In genomic region chr1:244918422-244919319, GRCh38 we compare ENCODE assay signal across 8 cellular contexts. TPM values are rescaled to one million over a fixed set of nuclear protein-coding genes. Genes with fewer than 3 reads are reported as not detected.
DNase-seq lines count a peak whose midpoint lies in the region; ATAC-seq, FAIRE-seq and TF ChIP-seq lines count a peak whose summit lies in the region.

No MANE protein-coding gene starts in this region.

- no peaks in the 10 kb centered on the region for H3K36me3 ChIP-seq in pancreas
- H3K36me3 ChIP-seq in tibial artery: no peaks in the 10 kb centered on the region

- DNase-seq in AG09309 (ENCODE audit: low read depth) (no peak), RPMI8226 (peak; percentile 70), glomerular visceral epithelial cell (ENCODE audit: extremely low spot score) (peak; percentile 13), pancreas (peak; percentile 21 to 78 (median 36)), tibial artery (no peak)
- peak; percentile 7 to 57 (median 24) for DNase-seq in activated naive CD4-positive, alpha-beta T cell (lab: John Stamatoyannopoulos, UW)

- H3K4me3 ChIP-seq in AG09309 (ENCODE audit: control insufficient read depth, low read depth, low read length) (peak overlapping the region; percentile 43), pancreas (peak overlapping the region; percentile 47 to 57 (median 54)), tibial artery (peak overlapping the region; percentile 53 to 62)

- H3K4me1 ChIP-seq in pancreas (peaks cover 0 to 3% (median 0%) of the 10 kb centered on the region in 3 donors), tibial artery (peaks cover 0 to 12% (median 5%) of the 10 kb centered on the region in 4 donors)

- in situ Hi-C loops in GM18951 (cut with MboI; ENCODE audit: low sequenced_read_pairs, unreplicated experiment): no loop called here

- FAIRE-seq in pancreas (lab: Jason Lieb, UNC): no peak

- 3% methylated on average over 52 to 62 of the region's 62 CpGs for WGBS in pancreas, 2 donors

- H3K9me3 ChIP-seq in pancreas (no peaks in the 10 kb centered on the region), tibial artery (no peaks in the 10 kb centered on the region)

- H3K27ac ChIP-seq in pancreas (no peak overlapping the region), tibial artery (peak overlapping the region; percentile 15 to 34)

- peak; percentile 44 for ATAC-seq in HG03571 (IDR thresholded peaks at IDR 0.05; ENCODE audit: unreplicated experiment)
- peak; percentile 86 to 98 (median 94) for ATAC-seq in pancreas

- intact Hi-C loops in pancreas (cut with DNase I) (no loop called here), tibial artery (cut with DNase I; ENCODE audit: low total_unique reads) (no loop called here)

- TF ChIP-seq POLR2A in GM18951 (IDR thresholded peaks at IDR 0.05; ENCODE audit: extremely low read depth, insufficient read depth, insufficient read length): peak; percentile 70

- TF ChIP-seq CTCF in AG09309 (IDR thresholded peaks at IDR 0.05; ENCODE audit: control insufficient read depth, insufficient read depth, low read depth, low read length, missing control alignments): no peak
- no peak for TF ChIP-seq CTCF in pancreas (IDR thresholded peaks at IDR 0.05)
- peak in 1 of 2 experiments; percentile 10 for TF ChIP-seq CTCF in tibial artery (IDR thresholded peaks at IDR 0.05)

- H3K27me3 ChIP-seq in pancreas (no peaks in the 10 kb centered on the region), tibial artery (peaks cover 0 to 2% of the 10 kb centered on the region in 2 donors)

RNA-seq across cellular contexts. Expression of gene HNRNPU, which starts 54.3 kb away (rescaled TPM):
- total RNA-seq in pancreas: 100 to 1,000 TPM in 4 of 6 donors, 10 to 100 TPM in 2; 87.9 to 157 (median 115) TPM
- polyA plus RNA-seq in pancreas: 100 to 1,000 TPM in 1 of 2 donors, 10 to 100 TPM in 1; 59.1 to 111 TPM

Comparison
In these comparisons a context has a peak if more than half of its experiments do, and no peak if none do; other contexts are left out.
1. DNase-seq: peak in RPMI8226 (single experiment), activated naive CD4-positive, alpha-beta T cell (4 of 4), glomerular visceral epithelial cell (single experiment) and pancreas (6 of 6); none in AG09309 (single experiment) and tibial artery (0 of 2).
2. H3K27ac ChIP-seq: peak in tibial artery (2 of 2); none in pancreas (0 of 4).
3. Peak in every context shown above with its lines, with median percentiles within 50 percentile points of each other: H3K4me3 ChIP-seq.